ENCODE assay signal across 1 cellular context in genomic region chr15:95804484-95804883, GRCh38.
TF ChIP-seq lines count a peak whose summit lies in the region.

No MANE protein-coding gene starts in this region.

TF ChIP-seq in GM23338, 12 proteins besides CTCF, POLR2A, EP300 and RAD21 (continued from another document):
- TF ChIP-seq ZNF462 (CRISPR knock-in tag; IDR thresholded peaks at IDR 0.05) (no peak), JUNB (IDR thresholded peaks at IDR 0.05; ENCODE audit: unreplicated experiment) (no peak), REST (IDR thresholded peaks at IDR 0.05; ENCODE audit: unreplicated experiment) (no peak), ETS1 (IDR thresholded peaks at IDR 0.05) (no peak), POLR2AphosphoS5 (IDR thresholded peaks at IDR 0.05; ENCODE audit: low read depth) (no peak), EZH2phosphoT487 (IDR thresholded peaks at IDR 0.05; ENCODE audit: unreplicated experiment) (no peak), EZH2 (IDR thresholded peaks at IDR 0.05; ENCODE audit: low read depth, unreplicated experiment) (no peak)
